21 cellular contexts compared by ENCODE assay signal in genomic region chr4:7815981-7816380, GRCh38.
"Had no signal": no experiment of that assay in that cellular context is flagged by ENCODE, and none has a peak within 500 bp of the region (broad histone marks: within the 10 kb centered on the region; RNA-seq: fewer than 3 reads in every experiment).

No MANE protein-coding gene starts in this region.

- H3K27me3 ChIP-seq: adrenal gland, body of pancreas, hepatocyte, thyroid gland had no signal

- H3K27ac ChIP-seq: adrenal gland, body of pancreas, coronary artery, hepatocyte, SK-N-MC, thyroid gland, WERI-Rb-1 had no signal

- H3K36me3 ChIP-seq: thyroid gland had no signal

- H3K27me3 Mint-ChIP-seq: activated CD4-positive, alpha-beta T cell treated with anti-CD3 and anti-CD28 coated beads for 36 hours; activated CD8-positive, alpha-beta T cell treated with anti-CD3 and anti-CD28 coated beads for 36 hours; activated naive CD4-positive, alpha-beta T cell treated with anti-CD3 and anti-CD28 coated beads, Interleukin-2, amount 50 U/mL, for 24 hours; T-helper 17 cell had no signal

- FAIRE-seq: keratinocyte had no signal

- H3K4me1 Mint-ChIP-seq: activated naive CD4-positive, alpha-beta T cell treated with anti-CD3 and anti-CD28 coated beads, Interleukin-2, amount 50 U/mL, for 24 hours; natural killer cell had no signal

- DNase-seq: activated CD4-positive, alpha-beta T cell treated with anti-CD3 and anti-CD28 coated beads for 36 hours; activated CD8-positive, alpha-beta memory T cell treated with anti-CD3 and anti-CD28 coated beads, Interleukin-2, amount 50 U/mL, for 4 hours; activated CD8-positive, alpha-beta T cell treated with anti-CD3 and anti-CD28 coated beads for 36 hours; activated effector memory CD4-positive, alpha-beta T cell treated with anti-CD3 and anti-CD28 coated beads, Interleukin-2, amount 50 U/mL, for 16 hours; activated T-cell treated with anti-CD3 and anti-CD28 coated beads, Interleukin-2, amount 50 U/mL, for 48 hours; body of pancreas; central memory CD4-positive, alpha-beta T cell; effector CD4-positive, alpha-beta T cell; mucosa of descending colon; natural killer cell; T-helper 17 cell; thyroid gland; WERI-Rb-1 had no signal

- H3K9me3 ChIP-seq: adrenal gland, body of pancreas, mucosa of descending colon, thyroid gland had no signal

- H3K36me3 Mint-ChIP-seq: natural killer cell had no signal

- H3K9me3 Mint-ChIP-seq: activated CD8-positive, alpha-beta T cell treated with anti-CD3 and anti-CD28 coated beads for 36 hours; activated naive CD4-positive, alpha-beta T cell treated with anti-CD3 and anti-CD28 coated beads, Interleukin-2, amount 50 U/mL, for 24 hours; natural killer cell; stimulated activated effector memory CD8-positive, alpha-beta T cell treated with anti-CD3 and anti-CD28 coated beads, Interleukin-12 subunit alpha, Interleukin-12 subunit beta, amount 100 ng/mL, for 72 hours had no signal

- H3K27ac Mint-ChIP-seq: activated CD4-positive, alpha-beta T cell treated with anti-CD3 and anti-CD28 coated beads for 36 hours; activated CD8-positive, alpha-beta T cell treated with anti-CD3 and anti-CD28 coated beads for 36 hours; activated naive CD4-positive, alpha-beta T cell treated with anti-CD3 and anti-CD28 coated beads, Interleukin-2, amount 50 U/mL, for 24 hours; natural killer cell; stimulated activated effector memory CD8-positive, alpha-beta T cell treated with anti-CD3 and anti-CD28 coated beads, Interleukin-12 subunit alpha, Interleukin-12 subunit beta, amount 100 ng/mL, for 72 hours; T-helper 17 cell had no signal

- H3K4me3 ChIP-seq: adrenal gland, body of pancreas, coronary artery, hepatocyte, mucosa of descending colon, SK-N-MC, thyroid gland had no signal

- H3K4me2 ChIP-seq: hepatocyte had no signal

- ATAC-seq: activated CD4-positive, alpha-beta T cell treated with anti-CD3 and anti-CD28 coated beads for 36 hours; activated CD8-positive, alpha-beta T cell treated with anti-CD3 and anti-CD28 coated beads for 36 hours; body of pancreas; left lobe of liver; natural killer cell; stimulated activated effector memory CD8-positive, alpha-beta T cell treated with anti-CD3 and anti-CD28 coated beads, Interleukin-12 subunit alpha, Interleukin-12 subunit beta, amount 100 ng/mL, for 72 hours; T-helper 17 cell had no signal

- H3K4me3 Mint-ChIP-seq: activated CD4-positive, alpha-beta T cell treated with anti-CD3 and anti-CD28 coated beads for 36 hours; activated CD8-positive, alpha-beta T cell treated with anti-CD3 and anti-CD28 coated beads for 36 hours; activated naive CD4-positive, alpha-beta T cell treated with anti-CD3 and anti-CD28 coated beads, Interleukin-2, amount 50 U/mL, for 24 hours; natural killer cell; stimulated activated effector memory CD8-positive, alpha-beta T cell treated with anti-CD3 and anti-CD28 coated beads, Interleukin-12 subunit alpha, Interleukin-12 subunit beta, amount 100 ng/mL, for 72 hours; T-helper 17 cell had no signal
